13 cellular contexts compared by ENCODE assay signal in genomic region chr13:45413826-45414312, GRCh38. TPM values are rescaled to one million over a fixed set of nuclear protein-coding genes. Genes with fewer than 3 reads are reported as not detected.
DNase-seq lines count a peak whose midpoint lies in the region; ATAC-seq and TF ChIP-seq lines count a peak whose summit lies in the region.
"Had no signal": no experiment of that assay in that cellular context is flagged by ENCODE, and none has a peak within 500 bp of the region (broad histone marks: within the 10 kb centered on the region; RNA-seq: fewer than 3 reads in every experiment).

No MANE protein-coding gene starts in this region.

- DNase-seq in heart left ventricle: no peak
- DNase-seq in Right ventricle myocardium inferior (ENCODE audit: missing footprints): no peak
- DNase-seq in fibroblast of pulmonary artery (ENCODE audit: low read depth): no peak
- no peak for DNase-seq in ovary
- no peak for DNase-seq in uterus
- DNase-seq in middle frontal gyrus (ENCODE audit: extremely low spot score, low spot score): no peak
- no peak for DNase-seq in NCI-H1436 (lab: John Stamatoyannopoulos, UW)
- DNase-seq in posterior vena cava (ENCODE audit: low spot score): no peak
- DNase-seq: H7; NCI-H1436 treated with DMSO at 0.1 percent for 48 hours; stimulated activated CD4-positive, alpha-beta T cell treated with anti-CD3 and anti-CD28 coated beads, Interleukin-4, amount 100 ng/mL, for 1 hour had no signal

- intact Hi-C loops in heart left ventricle (cut with DNase I): loop anchor here in 1 of 10 donors (2.0 kb wide), 1 partner anchor 51 kb away; the partner anchor contains the start of gene COG3
- intact Hi-C loops in Right ventricle myocardium inferior (cut with DNase I): loop anchor here (2.0 kb wide), 1 partner anchor 17 kb away; no protein-coding TSS in a partner anchor
- intact Hi-C loops in ovary (cut with DNase I): loop anchor here in 1 of 4 donors (10.0 kb wide), 1 partner anchor 51 kb away; the partner anchor contains the start of gene COG3
- intact Hi-C loops in uterus (cut with DNase I; ENCODE audit: low total_unique reads): no loop called here
- intact Hi-C loops in posterior vena cava (cut with DNase I): loop anchor here in 1 of 2 donors (2.0 kb wide), 1 partner anchor 57 kb away; no protein-coding TSS in a partner anchor

- peaks cover 3 to 57% (median 34%) of the 10 kb centered on the region in 12 donors for H3K4me1 ChIP-seq in heart left ventricle
- H3K4me1 ChIP-seq in ovary (ENCODE audit: insufficient read depth): peaks cover 8% of the 10 kb centered on the region
- peaks cover 0 to 6% of the 10 kb centered on the region in 2 donors for H3K4me1 ChIP-seq in uterus

- ATAC-seq in heart left ventricle (no peak), Right ventricle myocardium inferior (no peak)

- H3K27ac ChIP-seq in heart left ventricle: peak overlapping the region; percentile 28 to 96 (median 81)
- H3K27ac ChIP-seq in ovary: no peak overlapping the region
- peak overlapping the region; percentile 69 to 85 for H3K27ac ChIP-seq in uterus
- H3K27ac ChIP-seq: neural progenitor cell had no signal

- TF ChIP-seq POLR2A in heart left ventricle (IDR thresholded peaks at IDR 0.05) (no peak), ovary (IDR thresholded peaks at IDR 0.05) (no peak), uterus (IDR thresholded peaks at IDR 0.05) (no peak)

- H3K27me3 ChIP-seq in heart left ventricle: no peaks in the 10 kb centered on the region
- no peaks in the 10 kb centered on the region for H3K27me3 ChIP-seq in ovary
- H3K27me3 ChIP-seq in uterus: no peaks in the 10 kb centered on the region
- H3K27me3 ChIP-seq: SJSA1 had no signal

- TF ChIP-seq EP300 in ovary (IDR thresholded peaks at IDR 0.05): no peak

- peaks cover 0 to 28% (median 20%) of the 10 kb centered on the region in 9 donors for H3K36me3 ChIP-seq in heart left ventricle
- no peaks in the 10 kb centered on the region for H3K36me3 ChIP-seq in ovary
- H3K36me3 ChIP-seq in uterus: no peaks in the 10 kb centered on the region
- H3K36me3 ChIP-seq: neural progenitor cell had no signal

- WGBS in heart left ventricle, 4 donors: 71 to 81% (median 76%) methylated on average over 4 of the region's 4 CpGs
- WGBS in ovary, 3 donors: 58 to 61% (median 60%) methylated on average over 4 of the region's 4 CpGs

- H3K9me3 ChIP-seq in heart left ventricle (no peaks in the 10 kb centered on the region), ovary (no peaks in the 10 kb centered on the region), uterus (no peaks in the 10 kb centered on the region)
- H3K9me3 ChIP-seq: SJSA1 had no signal

- peak overlapping the region in 10 of 12 donors; percentile 12 to 95 (median 44) for H3K4me3 ChIP-seq in heart left ventricle
- peak overlapping the region; percentile 24 for H3K4me3 ChIP-seq in fibroblast of pulmonary artery (replicated peaks; ENCODE audit: low read depth, low read length)
- H3K4me3 ChIP-seq in ovary: peak overlapping the region; percentile 15
- peak overlapping the region; percentile 21 to 38 for H3K4me3 ChIP-seq in uterus
- H3K4me3 ChIP-seq: neural progenitor cell had no signal

- no peak for TF ChIP-seq CTCF in heart left ventricle (IDR thresholded peaks at IDR 0.05)
- TF ChIP-seq CTCF in fibroblast of pulmonary artery (IDR thresholded peaks at IDR 0.05; ENCODE audit: low read length, missing control alignments): no peak
- TF ChIP-seq CTCF in ovary (IDR thresholded peaks at IDR 0.05): no peak
- TF ChIP-seq CTCF in uterus (IDR thresholded peaks at IDR 0.05): no peak

RNA-seq across cellular contexts. Expression of gene SLC25A30, which starts 4.3 kb away (rescaled TPM):
- total RNA-seq in heart left ventricle (100 to 1,000 TPM in 6 of 9 donors, 10 to 100 TPM in 3; 56.9 to 208 (median 128) TPM), Right ventricle myocardium inferior (150 TPM), ovary (10 to 100 TPM; 10.7 to 33.4 (median 22.8) TPM), uterus (10 to 100 TPM in 3 of 4 donors, 1 to 10 TPM in 1; 8.2 to 30.5 (median 22.2) TPM), posterior vena cava (10 to 100 TPM; 19.7 to 23.7 TPM)
- polyA plus RNA-seq in heart left ventricle (10 to 100 TPM; 27.9 to 51.6 TPM), ovary (10 to 100 TPM; 11.5 to 23.2 TPM)

RNA-seq across cellular contexts. Expression of gene COG3, which starts 50.9 kb away (rescaled TPM):
- total RNA-seq in heart left ventricle: 10 to 100 TPM; 12.6 to 23.1 (median 15.5) TPM
- polyA plus RNA-seq in heart left ventricle: 10 to 100 TPM in 1 of 2 donors, 1 to 10 TPM in 1; 7.7 to 15.2 TPM
- 12.3 TPM for total RNA-seq in Right ventricle myocardium inferior
- total RNA-seq in ovary: 10 to 100 TPM; 23.9 to 37.3 (median 29.4) TPM
- 10 to 100 TPM; 17.1 to 18.6 TPM for polyA plus RNA-seq in ovary
- total RNA-seq in uterus: 10 to 100 TPM; 26.2 to 57.4 (median 36.5) TPM
- total RNA-seq in posterior vena cava: 10 to 100 TPM; 21.7 to 27.9 TPM

Comparison
In these comparisons a context has a peak if more than half of its experiments do, and no peak if none do; other contexts are left out.
1. H3K27ac ChIP-seq: peak in heart left ventricle (12 of 12) and uterus (2 of 2); none in ovary (0 of 2).
2. Peak in every context shown above with its lines, with median percentiles within 50 percentile points of each other: H3K4me3 ChIP-seq.